1 cellular context compared by ENCODE assay signal in genomic region chr22:21958360-21959273, GRCh38.
TF ChIP-seq lines count a peak whose summit lies in the region.

No MANE protein-coding gene starts in this region.

TF ChIP-seq in IMR-90, 13 proteins besides CTCF, POLR2A, EP300 and RAD21 (continued from another document):
- TF ChIP-seq ELK1 (IDR thresholded peaks at IDR 0.05; ENCODE audit: borderline replicate concordance, low read depth, low read length), result no peak
- no peak for TF ChIP-seq NFE2L2 (IDR thresholded peaks at IDR 0.05; ENCODE audit: low read depth, low read length)
- TF ChIP-seq MAFK (IDR thresholded peaks at IDR 0.05; ENCODE audit: low read depth, low read length), result no peak
- TF ChIP-seq RCOR1 (IDR thresholded peaks at IDR 0.05; ENCODE audit: insufficient replicate concordance, low read length), result no peak
- TF ChIP-seq BHLHE40 (IDR thresholded peaks at IDR 0.05; ENCODE audit: low read depth, low read length), result no peak
